17 cellular contexts compared by ENCODE assay signal in the genomic region with DNA sequence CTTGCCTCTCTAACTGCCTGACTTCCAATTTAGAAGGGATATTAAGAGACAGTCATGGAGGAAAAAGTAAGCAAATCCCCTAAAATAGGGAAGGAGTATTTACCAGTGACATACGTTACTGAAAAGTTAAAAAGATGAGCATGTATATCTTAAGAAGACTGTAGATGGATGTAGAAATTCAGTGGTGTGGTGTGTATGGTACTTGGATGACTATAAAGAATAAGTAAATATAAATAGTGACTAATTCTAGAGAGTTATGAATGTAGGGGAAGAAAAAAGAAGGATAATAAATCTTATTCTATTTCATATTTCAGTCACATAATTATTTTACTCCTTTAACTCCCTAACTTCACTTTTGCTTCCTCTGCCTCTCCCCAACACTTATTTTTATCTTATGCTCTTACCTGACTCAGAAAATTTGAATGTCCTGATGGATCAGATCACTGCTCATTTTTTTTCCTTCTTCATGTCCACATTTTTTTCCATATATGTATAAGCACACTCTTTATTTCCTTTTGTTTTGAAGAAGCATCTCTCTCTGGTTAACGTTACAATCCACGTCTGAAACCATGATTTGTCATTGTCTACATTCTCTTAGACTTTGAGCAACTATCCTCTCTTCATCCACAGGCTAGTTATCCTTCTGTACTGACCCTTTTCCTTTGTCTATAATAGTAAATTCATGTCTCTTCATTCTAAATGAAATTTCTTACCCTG.
"Had no signal": no experiment of that assay in that cellular context is flagged by ENCODE, and none has a peak within 500 bp of the region (broad histone marks: within the 10 kb centered on the region; RNA-seq: fewer than 3 reads in every experiment).

No MANE protein-coding gene starts in this region.

- H3K4me3 ChIP-seq: coronary artery, heart right ventricle, pancreas had no signal

- ATAC-seq: activated naive CD4-positive, alpha-beta T cell treated with anti-CD3 and anti-CD28 coated beads, Interleukin-2, amount 50 U/mL, for 72 hours; heart right ventricle; left ventricle myocardium superior; pancreas; sciatic nerve had no signal

- DNase-seq: activated CD4-positive, alpha-beta T cell treated with anti-CD3 and anti-CD28 coated beads, Interleukin-2, amount 50 U/mL, for 48 hours; activated gamma-delta T cell treated with Interleukin-2 at 50 U/mL for 16 hours; amniotic stem cell; erythroblast; heart right ventricle; left ventricle myocardium superior; pancreas; stimulated activated CD4-positive, alpha-beta T cell treated with anti-CD3 and anti-CD28 coated beads, Interleukin-12 subunit alpha, Interleukin-12 subunit beta, amount 100 ng/mL, for 4 hours; stimulated activated CD4-positive, alpha-beta T cell treated with anti-CD3 and anti-CD28 coated beads, Interleukin-1b, Interleukin-23, amount 100 ng/mL, for 48 hours; stimulated activated CD8-positive, alpha-beta memory T cell treated with anti-CD3 and anti-CD28 coated beads, Interleukin-4, amount 100 ng/mL, for 48 hours; stimulated activated naive CD4-positive, alpha-beta T cell; SW 1271; T-helper 2 cell had no signal

- H3K4me3 Mint-ChIP-seq: memory B cell had no signal

- H3K36me3 Mint-ChIP-seq: activated naive CD4-positive, alpha-beta T cell treated with anti-CD3 and anti-CD28 coated beads, Interleukin-2, amount 50 U/mL, for 72 hours; memory B cell had no signal

- H3K27me3 ChIP-seq: heart right ventricle, pancreas had no signal

- H3K27me3 Mint-ChIP-seq: memory B cell had no signal

- H3K27ac Mint-ChIP-seq: activated naive CD4-positive, alpha-beta T cell treated with anti-CD3 and anti-CD28 coated beads, Interleukin-2, amount 50 U/mL, for 72 hours; memory B cell had no signal

- H3K36me3 ChIP-seq: heart right ventricle, pancreas had no signal

- H3K4me1 ChIP-seq: heart right ventricle, pancreas had no signal

- H3K27ac ChIP-seq: coronary artery, heart right ventricle, pancreas had no signal

- H3K4me1 Mint-ChIP-seq: memory B cell had no signal
